In genomic region chr12:128098725-128099124, GRCh38 we compare ENCODE assay signal across 1 cellular context.
TF ChIP-seq lines count a peak whose summit lies in the region.

No MANE protein-coding gene starts in this region.

TF ChIP-seq in HepG2, 621 proteins besides CTCF, POLR2A, EP300 and RAD21 (continued from another document):
- TF ChIP-seq, protein P1, sequence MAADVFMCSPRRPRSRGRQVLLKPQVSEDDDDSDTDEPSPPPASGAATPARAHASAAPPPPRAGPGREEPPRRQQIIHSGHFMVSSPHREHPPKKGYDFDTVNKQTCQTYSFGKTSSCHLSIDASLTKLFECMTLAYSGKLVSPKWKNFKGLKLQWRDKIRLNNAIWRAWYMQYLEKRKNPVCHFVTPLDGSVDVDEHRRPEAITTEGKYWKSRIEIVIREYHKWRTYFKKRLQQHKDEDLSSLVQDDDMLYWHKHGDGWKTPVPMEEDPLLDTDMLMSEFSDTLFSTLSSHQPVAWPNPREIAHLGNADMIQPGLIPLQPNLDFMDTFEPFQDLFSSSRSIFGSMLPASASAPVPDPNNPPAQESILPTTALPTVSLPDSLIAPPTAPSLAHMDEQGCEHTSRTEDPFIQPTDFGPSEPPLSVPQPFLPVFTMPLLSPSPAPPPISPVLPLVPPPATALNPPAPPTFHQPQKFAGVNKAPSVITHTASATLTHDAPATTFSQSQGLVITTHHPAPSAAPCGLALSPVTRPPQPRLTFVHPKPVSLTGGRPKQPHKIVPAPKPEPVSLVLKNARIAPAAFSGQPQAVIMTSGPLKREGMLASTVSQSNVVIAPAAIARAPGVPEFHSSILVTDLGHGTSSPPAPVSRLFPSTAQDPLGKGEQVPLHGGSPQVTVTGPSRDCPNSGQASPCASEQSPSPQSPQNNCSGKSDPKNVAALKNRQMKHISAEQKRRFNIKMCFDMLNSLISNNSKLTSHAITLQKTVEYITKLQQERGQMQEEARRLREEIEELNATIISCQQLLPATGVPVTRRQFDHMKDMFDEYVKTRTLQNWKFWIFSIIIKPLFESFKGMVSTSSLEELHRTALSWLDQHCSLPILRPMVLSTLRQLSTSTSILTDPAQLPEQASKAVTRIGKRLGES (CRISPR knock-in tag; IDR thresholded peaks at IDR 0.05; ENCODE audit: borderline replicate concordance), result peak; percentile 78; the same call in 1 of the 2 replicates
- TF ChIP-seq MLX (CRISPR knock-in tag; IDR thresholded peaks at IDR 0.05) (peak; percentile 79; the same call in 1 of the 2 replicates), ZFP36L1 (CRISPR knock-in tag; IDR thresholded peaks at IDR 0.05) (no peak), MAFF (IDR thresholded peaks at IDR 0.05; ENCODE audit: low read depth, low read length) (no peak), ERF (CRISPR knock-in tag; IDR thresholded peaks at IDR 0.05) (no peak), SALL1 (CRISPR knock-in tag; IDR thresholded peaks at IDR 0.05) (peak; percentile 24; the same call in 1 of the 2 replicates), ZNF431 (CRISPR knock-in tag; IDR thresholded peaks at IDR 0.05; ENCODE audit: borderline replicate concordance, low read depth) (no peak), NFIB (CRISPR knock-in tag; IDR thresholded peaks at IDR 0.05; ENCODE audit: borderline replicate concordance) (no peak), RXRB (CRISPR knock-in tag; IDR thresholded peaks at IDR 0.05; ENCODE audit: borderline replicate concordance) (no peak), ZNF205 (CRISPR knock-in tag; IDR thresholded peaks at IDR 0.05) (no peak), GABPB1 (CRISPR knock-in tag; IDR thresholded peaks at IDR 0.05) (peak; percentile 18; the same call in 1 of the 2 replicates), PATZ1 (CRISPR knock-in tag; IDR thresholded peaks at IDR 0.05) (no peak), ZBTB39 (CRISPR knock-in tag; IDR thresholded peaks at IDR 0.05) (no peak), ZNF547 (CRISPR knock-in tag; IDR thresholded peaks at IDR 0.05) (no peak), ZNF446 (CRISPR knock-in tag; IDR thresholded peaks at IDR 0.05) (no peak), POLR2G (IDR thresholded peaks at IDR 0.05; ENCODE audit: low read depth, low read length) (no peak), RBAK (CRISPR knock-in tag; IDR thresholded peaks at IDR 0.05) (no peak), ZNF260 (CRISPR knock-in tag; IDR thresholded peaks at IDR 0.05; ENCODE audit: borderline replicate concordance, low read depth) (no peak), HOXA3 (CRISPR knock-in tag; IDR thresholded peaks at IDR 0.05) (no peak)
- TF ChIP-seq, protein P2, sequence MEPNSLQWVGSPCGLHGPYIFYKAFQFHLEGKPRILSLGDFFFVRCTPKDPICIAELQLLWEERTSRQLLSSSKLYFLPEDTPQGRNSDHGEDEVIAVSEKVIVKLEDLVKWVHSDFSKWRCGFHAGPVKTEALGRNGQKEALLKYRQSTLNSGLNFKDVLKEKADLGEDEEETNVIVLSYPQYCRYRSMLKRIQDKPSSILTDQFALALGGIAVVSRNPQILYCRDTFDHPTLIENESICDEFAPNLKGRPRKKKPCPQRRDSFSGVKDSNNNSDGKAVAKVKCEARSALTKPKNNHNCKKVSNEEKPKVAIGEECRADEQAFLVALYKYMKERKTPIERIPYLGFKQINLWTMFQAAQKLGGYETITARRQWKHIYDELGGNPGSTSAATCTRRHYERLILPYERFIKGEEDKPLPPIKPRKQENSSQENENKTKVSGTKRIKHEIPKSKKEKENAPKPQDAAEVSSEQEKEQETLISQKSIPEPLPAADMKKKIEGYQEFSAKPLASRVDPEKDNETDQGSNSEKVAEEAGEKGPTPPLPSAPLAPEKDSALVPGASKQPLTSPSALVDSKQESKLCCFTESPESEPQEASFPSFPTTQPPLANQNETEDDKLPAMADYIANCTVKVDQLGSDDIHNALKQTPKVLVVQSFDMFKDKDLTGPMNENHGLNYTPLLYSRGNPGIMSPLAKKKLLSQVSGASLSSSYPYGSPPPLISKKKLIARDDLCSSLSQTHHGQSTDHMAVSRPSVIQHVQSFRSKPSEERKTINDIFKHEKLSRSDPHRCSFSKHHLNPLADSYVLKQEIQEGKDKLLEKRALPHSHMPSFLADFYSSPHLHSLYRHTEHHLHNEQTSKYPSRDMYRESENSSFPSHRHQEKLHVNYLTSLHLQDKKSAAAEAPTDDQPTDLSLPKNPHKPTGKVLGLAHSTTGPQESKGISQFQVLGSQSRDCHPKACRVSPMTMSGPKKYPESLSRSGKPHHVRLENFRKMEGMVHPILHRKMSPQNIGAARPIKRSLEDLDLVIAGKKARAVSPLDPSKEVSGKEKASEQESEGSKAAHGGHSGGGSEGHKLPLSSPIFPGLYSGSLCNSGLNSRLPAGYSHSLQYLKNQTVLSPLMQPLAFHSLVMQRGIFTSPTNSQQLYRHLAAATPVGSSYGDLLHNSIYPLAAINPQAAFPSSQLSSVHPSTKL (CRISPR knock-in tag; IDR thresholded peaks at IDR 0.05), result 0 out of 2 replicates have a peak, but pooled peaks have one; percentile 12
- TF ChIP-seq, protein P3, sequence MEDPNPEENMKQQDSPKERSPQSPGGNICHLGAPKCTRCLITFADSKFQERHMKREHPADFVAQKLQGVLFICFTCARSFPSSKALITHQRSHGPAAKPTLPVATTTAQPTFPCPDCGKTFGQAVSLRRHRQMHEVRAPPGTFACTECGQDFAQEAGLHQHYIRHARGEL (CRISPR knock-in tag; IDR thresholded peaks at IDR 0.05), result no peak
- TF ChIP-seq, protein P4, sequence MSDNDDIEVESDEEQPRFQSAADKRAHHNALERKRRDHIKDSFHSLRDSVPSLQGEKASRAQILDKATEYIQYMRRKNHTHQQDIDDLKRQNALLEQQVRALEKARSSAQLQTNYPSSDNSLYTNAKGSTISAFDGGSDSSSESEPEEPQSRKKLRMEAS (IDR thresholded peaks at IDR 0.05), result peak; percentile 30; the same call in 1 of the 2 replicates
